In genomic region chr2:49178656-49179055, GRCh38 we compare ENCODE assay signal across 8 cellular contexts. TPM values are rescaled to one million over a fixed set of nuclear protein-coding genes. Genes with fewer than 3 reads are reported as not detected.
"Had no signal": no experiment of that assay in that cellular context is flagged by ENCODE, and none has a peak within 500 bp of the region (broad histone marks: within the 10 kb centered on the region; RNA-seq: fewer than 3 reads in every experiment).

No MANE protein-coding gene starts in this region.

- H3K4me3 ChIP-seq: K562 had no signal

- ATAC-seq: HepG2, K562 had no signal

- DNase-seq: IMR-90, KBM-7 had no signal

- H3K27ac ChIP-seq: HL-60 had no signal

RNA-seq across cellular contexts. Expression of gene FSHR, which starts 24.3 kb away (rescaled TPM):
- total RNA-seq: HepG2, HT-29, HT1080, IMR-90, K562 had no signal
- polyA plus RNA-seq: HepG2, IgD-negative memory B cell, IMR-90, K562 had no signal
